In the genomic region with DNA sequence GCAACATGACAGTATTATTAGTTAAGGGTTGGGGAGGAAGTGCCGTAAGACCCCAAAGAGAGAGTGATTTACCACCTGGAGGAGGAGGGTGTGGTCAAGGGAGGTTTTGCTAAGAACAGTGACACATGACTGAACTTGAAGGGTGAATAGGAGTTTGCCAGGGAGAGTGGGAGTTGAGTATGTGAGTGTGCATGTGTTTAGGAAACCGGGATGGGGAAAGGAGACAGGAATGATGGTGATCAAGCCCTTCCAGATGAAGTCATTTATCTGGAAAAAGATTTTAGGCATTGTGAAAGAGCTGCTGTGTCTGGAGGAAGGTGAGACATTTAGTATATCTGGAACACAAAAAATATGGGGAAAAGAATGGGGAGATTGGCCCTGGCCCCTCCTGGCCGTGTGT, we compare ENCODE assay signal across 15 cellular contexts. TPM values are rescaled to one million over a fixed set of nuclear protein-coding genes. Genes with fewer than 3 reads are reported as not detected.
DNase-seq lines count a peak whose midpoint lies in the region; ATAC-seq and TF ChIP-seq lines count a peak whose summit lies in the region.
"Had no signal": no experiment of that assay in that cellular context is flagged by ENCODE, and none has a peak within 500 bp of the region (broad histone marks: within the 10 kb centered on the region; RNA-seq: fewer than 3 reads in every experiment).

No MANE protein-coding gene starts in this region.

- H3K4me3 ChIP-seq in HEK293 (ENCODE audit: low read depth, low read length) (no peak overlapping the region), fibroblast of mammary gland (ENCODE audit: control insufficient read depth, low read depth, low read length) (no peak overlapping the region)
- H3K4me3 ChIP-seq: GM23338 had no signal

- no peak overlapping the region for H3K27ac ChIP-seq in HEK293 (ENCODE audit: extremely low read depth, low read depth, low read length)

- no peak for ATAC-seq in activated naive CD8-positive, alpha-beta T cell treated with anti-CD3 and anti-CD28 coated beads, Interleukin-2, amount 50 U/mL, for 24 hours
- ATAC-seq: GM23338 had no signal

- H3K4me3 Mint-ChIP-seq in activated naive CD8-positive, alpha-beta T cell = peak overlapping the region; percentile 17
- H3K4me3 Mint-ChIP-seq in activated naive CD8-positive, alpha-beta T cell treated with anti-CD3 and anti-CD28 coated beads, Interleukin-2, amount 50 U/mL, for 24 hours = no peak overlapping the region
- H3K4me3 Mint-ChIP-seq: GM23338 had no signal

- H3K36me3 ChIP-seq in HEK293 (ENCODE audit: control insufficient read depth in 2 of 2, insufficient read depth in 1 of 2, low read length in 2 of 2) = no peaks in the 10 kb centered on the region

- no peaks in the 10 kb centered on the region for H3K4me1 ChIP-seq in HEK293 (ENCODE audit: control insufficient read depth, insufficient read depth, low read length)

- POLR2A ChIA-PET in HEK293 (lab: Yijun Ruan, JAX) = no interaction called here

- TF ChIP-seq CTCF in HEK293 (tag by site-specific recombination; IDR thresholded peaks at IDR 0.05) (no peak), fibroblast of mammary gland (conservative IDR thresholded peaks at IDR 0.05; ENCODE audit: control insufficient read depth, insufficient read depth, low read depth, low read length) (no peak)

- H3K27ac Mint-ChIP-seq in activated naive CD8-positive, alpha-beta T cell = no peak overlapping the region
- H3K27ac Mint-ChIP-seq in activated naive CD8-positive, alpha-beta T cell treated with anti-CD3 and anti-CD28 coated beads, Interleukin-2, amount 50 U/mL, for 24 hours = no peak overlapping the region
- H3K27ac Mint-ChIP-seq: GM23338 had no signal

- H3K4me1 Mint-ChIP-seq in activated naive CD8-positive, alpha-beta T cell (ENCODE audit: low read depth) = peaks cover 77% of the 10 kb centered on the region
- peaks cover 74% of the 10 kb centered on the region for H3K4me1 Mint-ChIP-seq in activated naive CD8-positive, alpha-beta T cell treated with anti-CD3 and anti-CD28 coated beads, Interleukin-2, amount 50 U/mL, for 24 hours
- H3K4me1 Mint-ChIP-seq: GM23338 had no signal

- no peaks in the 10 kb centered on the region for H3K36me3 Mint-ChIP-seq in activated naive CD8-positive, alpha-beta T cell
- peaks cover 2% of the 10 kb centered on the region for H3K36me3 Mint-ChIP-seq in activated naive CD8-positive, alpha-beta T cell treated with anti-CD3 and anti-CD28 coated beads, Interleukin-2, amount 50 U/mL, for 24 hours (ENCODE audit: low read depth)

- H3K27me3 Mint-ChIP-seq in activated naive CD8-positive, alpha-beta T cell = no peaks in the 10 kb centered on the region
- H3K27me3 Mint-ChIP-seq in activated naive CD8-positive, alpha-beta T cell treated with anti-CD3 and anti-CD28 coated beads, Interleukin-2, amount 50 U/mL, for 24 hours = no peaks in the 10 kb centered on the region

- H3K9me3 Mint-ChIP-seq in activated naive CD8-positive, alpha-beta T cell (ENCODE audit: low read depth) = peaks cover 3% of the 10 kb centered on the region
- H3K9me3 Mint-ChIP-seq in activated naive CD8-positive, alpha-beta T cell treated with anti-CD3 and anti-CD28 coated beads, Interleukin-2, amount 50 U/mL, for 24 hours = no peaks in the 10 kb centered on the region
- H3K9me3 Mint-ChIP-seq: GM23338 had no signal

- no peaks in the 10 kb centered on the region for H3K9me3 ChIP-seq in HEK293 (ENCODE audit: control insufficient read depth, insufficient read depth, low read depth, low read length)

- CTCF ChIA-PET in HEK293 (lab: Yijun Ruan, JAX) = interaction anchor here (3.3 kb wide), 2 partner anchors 9 to 112 kb away, joined by 10 to 23 read pairs; no protein-coding TSS in a partner anchor

- DNase-seq in activated naive CD8-positive, alpha-beta T cell treated with anti-CD3 and anti-CD28 coated beads, Interleukin-2, amount 50 U/mL, for 24 hours = no peak
- DNase-seq in fibroblast of mammary gland (ENCODE audit: low read depth) (peak; percentile 61), renal cortical epithelial cell (ENCODE audit: low read depth) (peak; percentile 25), LoVo (ENCODE audit: low spot score) (no peak), NCI-H446 treated with DMSO at 0.1 percent for 48 hours (lab: John Stamatoyannopoulos, UW) (no peak), HuH-7 (ENCODE audit: low spot score) (no peak)
- DNase-seq: DMS79 treated with DMSO at 0.1 percent for 48 hours, NCI-H1092 treated with DMSO at 0.1 percent for 48 hours, NCI-H187, NCI-H774 had no signal

TF ChIP-seq in HEK293, 187 proteins besides CTCF, POLR2A, EP300 and RAD21:
- TF ChIP-seq, protein P1, sequence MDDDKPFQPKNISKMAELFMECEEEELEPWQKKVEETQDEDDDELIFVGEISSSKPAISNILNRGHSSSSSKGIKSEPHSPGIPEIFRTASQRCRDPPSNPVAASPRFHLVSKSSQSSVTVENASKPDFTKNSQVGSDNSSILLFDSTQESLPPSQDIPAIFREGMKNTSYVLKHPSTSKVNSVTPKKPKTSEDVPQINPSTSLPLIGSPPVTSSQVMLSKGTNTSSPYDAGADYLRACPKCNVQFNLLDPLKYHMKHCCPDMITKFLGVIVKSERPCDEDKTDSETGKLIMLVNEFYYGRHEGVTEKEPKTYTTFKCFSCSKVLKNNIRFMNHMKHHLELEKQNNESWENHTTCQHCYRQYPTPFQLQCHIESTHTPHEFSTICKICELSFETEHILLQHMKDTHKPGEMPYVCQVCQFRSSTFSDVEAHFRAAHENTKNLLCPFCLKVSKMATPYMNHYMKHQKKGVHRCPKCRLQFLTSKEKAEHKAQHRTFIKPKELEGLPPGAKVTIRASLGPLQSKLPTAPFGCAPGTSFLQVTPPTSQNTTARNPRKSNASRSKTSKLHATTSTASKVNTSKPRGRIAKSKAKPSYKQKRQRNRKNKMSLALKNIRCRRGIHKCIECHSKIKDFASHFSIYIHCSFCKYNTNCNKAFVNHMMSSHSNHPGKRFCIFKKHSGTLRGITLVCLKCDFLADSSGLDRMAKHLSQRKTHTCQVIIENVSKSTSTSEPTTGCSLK (tag by site-specific recombination; IDR thresholded peaks at IDR 0.05) = no peak
- TF ChIP-seq ZBTB44 (tag by site-specific recombination; IDR thresholded peaks at IDR 0.05) (no peak), ZFP3 (tag by site-specific recombination; IDR thresholded peaks at IDR 0.05; ENCODE audit: low read depth) (peak; percentile 30; the same call in 1 of the 2 replicates), ZFHX2 (tag by site-specific recombination; conservative IDR thresholded peaks at IDR 0.05) (0 out of 2 replicates have a peak, but pooled peaks have one; percentile 7)

RNA-seq across cellular contexts. Expression of gene IL10, which starts 28.1 kb away (rescaled TPM):
- total RNA-seq in renal cortical epithelial cell = not detected in 2 replicates
- total RNA-seq: GM23338, HT1080, NCI-H460 had no signal

RNA-seq across cellular contexts. Expression of gene IL19, which starts 29.8 kb away (rescaled TPM):
- total RNA-seq in renal cortical epithelial cell = not detected in 2 replicates
- total RNA-seq: GM23338, HT1080, NCI-H460 had no signal

Comparison
In these comparisons a context has a peak if more than half of its experiments do, and no peak if none do; other contexts are left out.
1. DNase-seq: peak in fibroblast of mammary gland (single experiment) and renal cortical epithelial cell (single experiment); none in activated naive CD8-positive, alpha-beta T cell treated with anti-CD3 and anti-CD28 coated beads, Interleukin-2, amount 50 U/mL, for 24 hours (single experiment), LoVo (single experiment), NCI-H446 treated with DMSO at 0.1 percent for 48 hours (single experiment) and HuH-7 (single experiment).